Comparison of ENCODE assay signal across 1 cellular context in the genomic region with DNA sequence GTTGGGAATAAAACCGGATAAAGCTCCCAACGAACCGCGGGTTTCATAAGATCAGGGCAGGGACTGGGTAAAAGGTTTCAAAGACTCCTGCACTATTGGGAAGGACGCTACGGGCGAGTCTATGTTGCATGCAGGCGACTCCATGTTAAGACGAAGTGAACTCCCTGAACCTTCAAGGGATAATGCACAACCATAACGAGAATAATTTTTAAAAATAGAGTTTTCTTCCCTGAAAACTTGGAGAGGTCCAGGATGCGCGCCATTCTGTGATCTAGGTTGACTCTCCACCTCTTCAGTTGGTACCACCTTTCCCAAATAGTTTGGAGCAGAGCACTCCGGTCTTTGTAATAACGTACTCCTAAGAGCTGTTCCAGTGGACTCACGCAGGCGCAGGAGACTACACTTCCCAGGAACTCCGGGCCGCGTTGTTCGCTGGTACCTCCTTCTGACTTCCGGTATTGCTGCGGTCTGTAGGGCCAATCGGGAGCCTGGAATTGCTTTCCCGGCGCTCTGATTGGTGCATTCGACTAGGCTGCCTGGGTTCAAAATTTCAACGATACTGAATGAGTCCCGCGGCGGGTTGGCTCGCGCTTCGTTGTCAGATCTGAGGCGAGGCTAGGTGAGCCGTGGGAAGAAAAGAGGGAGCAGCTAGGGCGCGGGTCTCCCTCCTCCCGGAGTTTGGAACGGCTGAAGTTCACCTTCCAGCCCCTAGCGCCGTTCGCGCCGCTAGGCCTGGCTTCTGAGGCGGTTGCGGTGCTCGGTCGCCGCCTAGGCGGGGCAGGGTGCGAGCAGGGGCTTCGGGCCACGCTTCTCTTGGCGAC.
A peak's percentile ranks its signal among the peaks of the same experiment; 100 is the strongest.
TF ChIP-seq lines count a peak whose summit lies in the region.

A gene with protein sequence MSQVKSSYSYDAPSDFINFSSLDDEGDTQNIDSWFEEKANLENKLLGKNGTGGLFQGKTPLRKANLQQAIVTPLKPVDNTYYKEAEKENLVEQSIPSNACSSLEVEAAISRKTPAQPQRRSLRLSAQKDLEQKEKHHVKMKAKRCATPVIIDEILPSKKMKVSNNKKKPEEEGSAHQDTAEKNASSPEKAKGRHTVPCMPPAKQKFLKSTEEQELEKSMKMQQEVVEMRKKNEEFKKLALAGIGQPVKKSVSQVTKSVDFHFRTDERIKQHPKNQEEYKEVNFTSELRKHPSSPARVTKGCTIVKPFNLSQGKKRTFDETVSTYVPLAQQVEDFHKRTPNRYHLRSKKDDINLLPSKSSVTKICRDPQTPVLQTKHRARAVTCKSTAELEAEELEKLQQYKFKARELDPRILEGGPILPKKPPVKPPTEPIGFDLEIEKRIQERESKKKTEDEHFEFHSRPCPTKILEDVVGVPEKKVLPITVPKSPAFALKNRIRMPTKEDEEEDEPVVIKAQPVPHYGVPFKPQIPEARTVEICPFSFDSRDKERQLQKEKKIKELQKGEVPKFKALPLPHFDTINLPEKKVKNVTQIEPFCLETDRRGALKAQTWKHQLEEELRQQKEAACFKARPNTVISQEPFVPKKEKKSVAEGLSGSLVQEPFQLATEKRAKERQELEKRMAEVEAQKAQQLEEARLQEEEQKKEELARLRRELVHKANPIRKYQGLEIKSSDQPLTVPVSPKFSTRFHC (plus strand): TSS at position 562 of the 821 bp plus-strand sequence. CDS start 18,187 bp downstream, outside the sequence.

TF ChIP-seq in HEK293, 187 proteins besides CTCF, POLR2A, EP300 and RAD21 (continued from another document and continues in another):
- TF ChIP-seq, protein P1, sequence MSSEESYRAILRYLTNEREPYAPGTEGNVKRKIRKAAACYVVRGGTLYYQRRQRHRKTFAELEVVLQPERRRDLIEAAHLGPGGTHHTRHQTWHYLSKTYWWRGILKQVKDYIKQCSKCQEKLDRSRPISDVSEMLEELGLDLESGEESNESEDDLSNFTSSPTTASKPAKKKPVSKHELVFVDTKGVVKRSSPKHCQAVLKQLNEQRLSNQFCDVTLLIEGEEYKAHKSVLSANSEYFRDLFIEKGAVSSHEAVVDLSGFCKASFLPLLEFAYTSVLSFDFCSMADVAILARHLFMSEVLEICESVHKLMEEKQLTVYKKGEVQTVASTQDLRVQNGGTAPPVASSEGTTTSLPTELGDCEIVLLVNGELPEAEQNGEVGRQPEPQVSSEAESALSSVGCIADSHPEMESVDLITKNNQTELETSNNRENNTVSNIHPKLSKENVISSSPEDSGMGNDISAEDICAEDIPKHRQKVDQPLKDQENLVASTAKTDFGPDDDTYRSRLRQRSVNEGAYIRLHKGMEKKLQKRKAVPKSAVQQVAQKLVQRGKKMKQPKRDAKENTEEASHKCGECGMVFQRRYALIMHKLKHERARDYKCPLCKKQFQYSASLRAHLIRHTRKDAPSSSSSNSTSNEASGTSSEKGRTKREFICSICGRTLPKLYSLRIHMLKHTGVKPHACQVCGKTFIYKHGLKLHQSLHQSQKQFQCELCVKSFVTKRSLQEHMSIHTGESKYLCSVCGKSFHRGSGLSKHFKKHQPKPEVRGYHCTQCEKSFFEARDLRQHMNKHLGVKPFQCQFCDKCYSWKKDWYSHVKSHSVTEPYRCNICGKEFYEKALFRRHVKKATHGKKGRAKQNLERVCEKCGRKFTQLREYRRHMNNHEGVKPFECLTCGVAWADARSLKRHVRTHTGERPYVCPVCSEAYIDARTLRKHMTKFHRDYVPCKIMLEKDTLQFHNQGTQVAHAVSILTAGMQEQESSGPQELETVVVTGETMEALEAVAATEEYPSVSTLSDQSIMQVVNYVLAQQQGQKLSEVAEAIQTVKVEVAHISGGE (tag by site-specific recombination; conservative IDR thresholded peaks at IDR 0.05; ENCODE audit: low read depth): peak; percentile 46
- TF ChIP-seq, protein P2, sequence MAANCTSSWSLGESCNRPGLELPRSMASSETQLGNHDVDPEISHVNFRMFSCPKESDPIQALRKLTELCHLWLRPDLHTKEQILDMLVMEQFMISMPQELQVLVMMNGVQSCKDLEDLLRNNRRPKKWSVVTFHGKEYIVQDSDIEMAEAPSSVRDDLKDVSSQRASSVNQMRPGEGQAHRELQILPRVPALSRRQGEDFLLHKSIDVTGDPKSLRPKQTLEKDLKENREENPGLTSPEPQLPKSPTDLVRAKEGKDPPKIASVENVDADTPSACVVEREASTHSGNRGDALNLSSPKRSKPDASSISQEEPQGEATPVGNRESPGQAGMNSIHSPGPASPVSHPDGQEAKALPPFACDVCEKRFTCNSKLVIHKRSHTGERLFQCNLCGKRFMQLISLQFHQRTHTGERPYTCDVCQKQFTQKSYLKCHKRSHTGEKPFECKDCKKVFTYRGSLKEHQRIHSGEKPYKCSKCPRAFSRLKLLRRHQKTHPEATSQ (tag by site-specific recombination; IDR thresholded peaks at IDR 0.05): peak; percentile 61; the same call in 1 of the 2 replicates
- TF ChIP-seq, protein P3, sequence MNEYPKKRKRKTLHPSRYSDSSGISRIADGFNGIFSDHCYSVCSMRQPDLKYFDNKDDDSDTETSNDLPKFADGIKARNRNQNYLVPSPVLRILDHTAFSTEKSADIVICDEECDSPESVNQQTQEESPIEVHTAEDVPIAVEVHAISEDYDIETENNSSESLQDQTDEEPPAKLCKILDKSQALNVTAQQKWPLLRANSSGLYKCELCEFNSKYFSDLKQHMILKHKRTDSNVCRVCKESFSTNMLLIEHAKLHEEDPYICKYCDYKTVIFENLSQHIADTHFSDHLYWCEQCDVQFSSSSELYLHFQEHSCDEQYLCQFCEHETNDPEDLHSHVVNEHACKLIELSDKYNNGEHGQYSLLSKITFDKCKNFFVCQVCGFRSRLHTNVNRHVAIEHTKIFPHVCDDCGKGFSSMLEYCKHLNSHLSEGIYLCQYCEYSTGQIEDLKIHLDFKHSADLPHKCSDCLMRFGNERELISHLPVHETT (tag by site-specific recombination; IDR thresholded peaks at IDR 0.05): peak; percentile 29; the same call in 1 of the 2 replicates
- TF ChIP-seq ZNF785 (tag by site-specific recombination; IDR thresholded peaks at IDR 0.05) (no peak), ZNF626 (tag by site-specific recombination; IDR thresholded peaks at IDR 0.05) (no peak), ZNF16 (tag by site-specific recombination; IDR thresholded peaks at IDR 0.05; ENCODE audit: low read depth) (no peak), SCRT2 (tag by site-specific recombination; IDR thresholded peaks at IDR 0.05) (no peak), KLF7 (tag by site-specific recombination; IDR thresholded peaks at IDR 0.05; ENCODE audit: borderline replicate concordance) (peak; percentile 65; the same call in 1 of the 2 replicates), ZNF664 (tag by site-specific recombination; IDR thresholded peaks at IDR 0.05) (no peak), ZNF112 (tag by site-specific recombination; IDR thresholded peaks at IDR 0.05) (no peak), ZBTB17 (tag by site-specific recombination; IDR thresholded peaks at IDR 0.05) (peak; percentile 79), SP7 (tag by site-specific recombination; IDR thresholded peaks at IDR 0.05) (peak; percentile 47), ZNF843 (tag by site-specific recombination; IDR thresholded peaks at IDR 0.05) (no peak), KLF10 (tag by site-specific recombination; IDR thresholded peaks at IDR 0.05) (no peak), ZFP3 (tag by site-specific recombination; IDR thresholded peaks at IDR 0.05; ENCODE audit: low read depth) (no peak), ZNF660 (tag by site-specific recombination; IDR thresholded peaks at IDR 0.05) (no peak), ZNF202 (tag by site-specific recombination; IDR thresholded peaks at IDR 0.05; ENCODE audit: borderline replicate concordance) (no peak), HOXD13 (CRISPR knock-in tag; IDR thresholded peaks at IDR 0.05; ENCODE audit: borderline replicate concordance) (no peak), ZNF423 (tag by site-specific recombination; IDR thresholded peaks at IDR 0.05) (no peak), ZNF623 (tag by site-specific recombination; IDR thresholded peaks at IDR 0.05) (no peak), HOXA7 (CRISPR knock-in tag; IDR thresholded peaks at IDR 0.05; ENCODE audit: borderline replicate concordance) (no peak), SP2 (tag by site-specific recombination; IDR thresholded peaks at IDR 0.05) (peak; percentile 94), ZNF600 (tag by site-specific recombination; IDR thresholded peaks at IDR 0.05) (no peak)
- TF ChIP-seq, protein P4, sequence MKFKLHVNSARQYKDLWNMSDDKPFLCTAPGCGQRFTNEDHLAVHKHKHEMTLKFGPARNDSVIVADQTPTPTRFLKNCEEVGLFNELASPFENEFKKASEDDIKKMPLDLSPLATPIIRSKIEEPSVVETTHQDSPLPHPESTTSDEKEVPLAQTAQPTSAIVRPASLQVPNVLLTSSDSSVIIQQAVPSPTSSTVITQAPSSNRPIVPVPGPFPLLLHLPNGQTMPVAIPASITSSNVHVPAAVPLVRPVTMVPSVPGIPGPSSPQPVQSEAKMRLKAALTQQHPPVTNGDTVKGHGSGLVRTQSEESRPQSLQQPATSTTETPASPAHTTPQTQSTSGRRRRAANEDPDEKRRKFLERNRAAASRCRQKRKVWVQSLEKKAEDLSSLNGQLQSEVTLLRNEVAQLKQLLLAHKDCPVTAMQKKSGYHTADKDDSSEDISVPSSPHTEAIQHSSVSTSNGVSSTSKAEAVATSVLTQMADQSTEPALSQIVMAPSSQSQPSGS (tag by site-specific recombination; IDR thresholded peaks at IDR 0.05; ENCODE audit: low read depth): no peak
- TF ChIP-seq, protein P5, sequence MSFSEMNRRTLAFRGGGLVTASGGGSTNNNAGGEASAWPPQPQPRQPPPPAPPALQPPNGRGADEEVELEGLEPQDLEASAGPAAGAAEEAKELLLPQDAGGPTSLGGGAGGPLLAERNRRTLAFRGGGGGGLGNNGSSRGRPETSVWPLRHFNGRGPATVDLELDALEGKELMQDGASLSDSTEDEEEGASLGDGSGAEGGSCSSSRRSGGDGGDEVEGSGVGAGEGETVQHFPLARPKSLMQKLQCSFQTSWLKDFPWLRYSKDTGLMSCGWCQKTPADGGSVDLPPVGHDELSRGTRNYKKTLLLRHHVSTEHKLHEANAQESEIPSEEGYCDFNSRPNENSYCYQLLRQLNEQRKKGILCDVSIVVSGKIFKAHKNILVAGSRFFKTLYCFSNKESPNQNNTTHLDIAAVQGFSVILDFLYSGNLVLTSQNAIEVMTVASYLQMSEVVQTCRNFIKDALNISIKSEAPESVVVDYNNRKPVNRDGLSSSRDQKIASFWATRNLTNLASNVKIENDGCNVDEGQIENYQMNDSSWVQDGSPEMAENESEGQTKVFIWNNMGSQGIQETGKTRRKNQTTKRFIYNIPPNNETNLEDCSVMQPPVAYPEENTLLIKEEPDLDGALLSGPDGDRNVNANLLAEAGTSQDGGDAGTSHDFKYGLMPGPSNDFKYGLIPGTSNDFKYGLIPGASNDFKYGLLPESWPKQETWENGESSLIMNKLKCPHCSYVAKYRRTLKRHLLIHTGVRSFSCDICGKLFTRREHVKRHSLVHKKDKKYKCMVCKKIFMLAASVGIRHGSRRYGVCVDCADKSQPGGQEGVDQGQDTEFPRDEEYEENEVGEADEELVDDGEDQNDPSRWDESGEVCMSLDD (tag by site-specific recombination; IDR thresholded peaks at IDR 0.05): no peak
- TF ChIP-seq, protein P6, sequence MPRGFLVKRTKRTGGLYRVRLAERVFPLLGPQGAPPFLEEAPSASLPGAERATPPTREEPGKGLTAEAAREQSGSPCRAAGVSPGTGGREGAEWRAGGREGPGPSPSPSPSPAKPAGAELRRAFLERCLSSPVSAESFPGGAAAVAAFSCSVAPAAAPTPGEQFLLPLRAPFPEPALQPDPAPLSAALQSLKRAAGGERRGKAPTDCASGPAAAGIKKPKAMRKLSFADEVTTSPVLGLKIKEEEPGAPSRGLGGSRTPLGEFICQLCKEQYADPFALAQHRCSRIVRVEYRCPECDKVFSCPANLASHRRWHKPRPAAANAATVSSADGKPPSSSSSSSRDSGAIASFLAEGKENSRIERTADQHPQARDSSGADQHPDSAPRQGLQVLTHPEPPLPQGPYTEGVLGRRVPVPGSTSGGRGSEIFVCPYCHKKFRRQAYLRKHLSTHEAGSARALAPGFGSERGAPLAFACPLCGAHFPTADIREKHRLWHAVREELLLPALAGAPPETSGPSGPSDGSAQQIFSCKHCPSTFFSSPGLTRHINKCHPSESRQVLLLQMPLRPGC (tag by site-specific recombination; IDR thresholded peaks at IDR 0.05): no peak
- TF ChIP-seq, protein P7, sequence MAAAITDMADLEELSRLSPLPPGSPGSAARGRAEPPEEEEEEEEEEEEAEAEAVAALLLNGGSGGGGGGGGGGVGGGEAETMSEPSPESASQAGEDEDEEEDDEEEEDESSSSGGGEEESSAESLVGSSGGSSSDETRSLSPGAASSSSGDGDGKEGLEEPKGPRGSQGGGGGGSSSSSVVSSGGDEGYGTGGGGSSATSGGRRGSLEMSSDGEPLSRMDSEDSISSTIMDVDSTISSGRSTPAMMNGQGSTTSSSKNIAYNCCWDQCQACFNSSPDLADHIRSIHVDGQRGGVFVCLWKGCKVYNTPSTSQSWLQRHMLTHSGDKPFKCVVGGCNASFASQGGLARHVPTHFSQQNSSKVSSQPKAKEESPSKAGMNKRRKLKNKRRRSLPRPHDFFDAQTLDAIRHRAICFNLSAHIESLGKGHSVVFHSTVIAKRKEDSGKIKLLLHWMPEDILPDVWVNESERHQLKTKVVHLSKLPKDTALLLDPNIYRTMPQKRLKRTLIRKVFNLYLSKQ (tag by site-specific recombination; IDR thresholded peaks at IDR 0.05; ENCODE audit: borderline replicate concordance): no peak
- TF ChIP-seq, protein P8, sequence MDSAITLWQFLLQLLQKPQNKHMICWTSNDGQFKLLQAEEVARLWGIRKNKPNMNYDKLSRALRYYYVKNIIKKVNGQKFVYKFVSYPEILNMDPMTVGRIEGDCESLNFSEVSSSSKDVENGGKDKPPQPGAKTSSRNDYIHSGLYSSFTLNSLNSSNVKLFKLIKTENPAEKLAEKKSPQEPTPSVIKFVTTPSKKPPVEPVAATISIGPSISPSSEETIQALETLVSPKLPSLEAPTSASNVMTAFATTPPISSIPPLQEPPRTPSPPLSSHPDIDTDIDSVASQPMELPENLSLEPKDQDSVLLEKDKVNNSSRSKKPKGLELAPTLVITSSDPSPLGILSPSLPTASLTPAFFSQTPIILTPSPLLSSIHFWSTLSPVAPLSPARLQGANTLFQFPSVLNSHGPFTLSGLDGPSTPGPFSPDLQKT (IDR thresholded peaks at IDR 0.05; ENCODE audit: borderline replicate concordance, low read depth, low read length): no peak
- TF ChIP-seq, protein P9, sequence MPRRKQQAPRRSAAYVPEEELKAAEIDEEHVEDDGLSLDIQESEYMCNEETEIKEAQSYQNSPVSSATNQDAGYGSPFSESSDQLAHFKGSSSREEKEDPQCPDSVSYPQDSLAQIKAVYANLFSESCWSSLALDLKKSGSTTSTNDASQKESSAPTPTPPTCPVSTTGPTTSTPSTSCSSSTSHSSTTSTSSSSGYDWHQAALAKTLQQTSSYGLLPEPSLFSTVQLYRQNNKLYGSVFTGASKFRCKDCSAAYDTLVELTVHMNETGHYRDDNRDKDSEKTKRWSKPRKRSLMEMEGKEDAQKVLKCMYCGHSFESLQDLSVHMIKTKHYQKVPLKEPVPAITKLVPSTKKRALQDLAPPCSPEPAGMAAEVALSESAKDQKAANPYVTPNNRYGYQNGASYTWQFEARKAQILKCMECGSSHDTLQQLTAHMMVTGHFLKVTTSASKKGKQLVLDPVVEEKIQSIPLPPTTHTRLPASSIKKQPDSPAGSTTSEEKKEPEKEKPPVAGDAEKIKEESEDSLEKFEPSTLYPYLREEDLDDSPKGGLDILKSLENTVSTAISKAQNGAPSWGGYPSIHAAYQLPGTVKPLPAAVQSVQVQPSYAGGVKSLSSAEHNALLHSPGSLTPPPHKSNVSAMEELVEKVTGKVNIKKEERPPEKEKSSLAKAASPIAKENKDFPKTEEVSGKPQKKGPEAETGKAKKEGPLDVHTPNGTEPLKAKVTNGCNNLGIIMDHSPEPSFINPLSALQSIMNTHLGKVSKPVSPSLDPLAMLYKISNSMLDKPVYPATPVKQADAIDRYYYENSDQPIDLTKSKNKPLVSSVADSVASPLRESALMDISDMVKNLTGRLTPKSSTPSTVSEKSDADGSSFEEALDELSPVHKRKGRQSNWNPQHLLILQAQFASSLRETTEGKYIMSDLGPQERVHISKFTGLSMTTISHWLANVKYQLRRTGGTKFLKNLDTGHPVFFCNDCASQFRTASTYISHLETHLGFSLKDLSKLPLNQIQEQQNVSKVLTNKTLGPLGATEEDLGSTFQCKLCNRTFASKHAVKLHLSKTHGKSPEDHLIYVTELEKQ (tag by site-specific recombination; IDR thresholded peaks at IDR 0.05; ENCODE audit: borderline replicate concordance): no peak
